ENCODE assay signal across 9 cellular contexts in the genomic region with DNA sequence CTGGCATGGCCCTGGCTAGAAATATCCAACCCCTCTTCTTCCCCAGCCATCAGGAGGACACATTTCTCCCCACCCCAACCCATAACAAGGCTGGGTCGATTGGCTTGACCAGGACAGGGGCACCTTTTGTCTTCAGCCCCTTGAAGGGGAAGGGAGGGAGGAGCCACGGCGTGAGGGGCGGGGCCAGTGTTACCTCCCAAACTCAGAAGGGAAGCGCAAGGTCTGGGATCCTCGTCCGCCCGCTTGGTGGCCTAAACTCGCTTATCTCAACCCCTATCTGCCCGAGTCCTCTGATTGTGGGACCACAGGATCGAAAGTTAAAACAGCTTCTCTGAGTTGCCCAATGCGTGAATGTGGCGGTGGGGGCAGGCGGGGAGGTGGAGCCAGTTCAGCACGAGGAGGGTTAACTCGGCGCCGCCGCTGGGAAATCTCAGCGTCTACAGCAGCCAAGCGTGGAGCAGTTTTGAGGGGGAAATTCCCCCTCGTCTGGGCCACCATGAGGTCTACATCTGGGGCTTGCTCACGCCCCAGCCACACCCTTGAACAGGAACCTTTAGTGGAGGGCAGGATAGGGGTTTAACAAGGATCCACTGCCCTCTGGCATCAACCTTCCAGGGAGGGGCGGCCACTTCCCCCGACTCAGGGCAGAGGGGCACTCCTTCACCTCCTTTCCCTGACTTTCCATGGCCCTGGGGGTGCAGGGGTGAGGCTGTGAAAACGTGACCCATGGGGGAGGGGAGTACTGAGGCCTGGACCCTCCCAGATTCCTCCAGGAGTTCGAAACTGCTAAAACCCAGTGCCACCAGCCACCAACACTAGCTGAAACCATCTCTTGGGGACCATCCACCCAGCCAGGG. TPM values are rescaled to one million over a fixed set of nuclear protein-coding genes. Genes with fewer than 3 reads are reported as not detected.
A peak's percentile ranks its signal among the peaks of the same experiment; 100 is the strongest.
DNase-seq lines count a peak whose midpoint lies in the region; ATAC-seq, FAIRE-seq and TF ChIP-seq lines count a peak whose summit lies in the region.
"Had no signal": no experiment of that assay in that cellular context is flagged by ENCODE, and none has a peak within 500 bp of the region (broad histone marks: within the 10 kb centered on the region; RNA-seq: fewer than 3 reads in every experiment).

No MANE protein-coding gene starts in this region.

- no peaks in the 10 kb centered on the region for H3K9me3 Mint-ChIP-seq in activated T-helper 17 cell treated with anti-CD3 and anti-CD28 coated beads, Interleukin-2, amount 50 U/mL, for 72 hours

- H3K4me2 ChIP-seq in parathyroid adenoma (ENCODE audit: low read length) = peak overlapping the region; percentile 94

- TF ChIP-seq EP300 in gastroesophageal sphincter (IDR thresholded peaks at IDR 0.05) = no peak

- no peak for DNase-seq in GM12891 (ENCODE audit: insufficient read length, low spot score)
- DNase-seq in OCI-M1 (lab: John Stamatoyannopoulos, UW) = peak; percentile 93
- DNase-seq in urothelium cell line (ENCODE audit: low spot score) = peak; percentile 64
- no peak for DNase-seq in NCI-H1105 treated with DMSO at 0.1 percent for 48 hours (lab: John Stamatoyannopoulos, UW)

- H3K27me3 Mint-ChIP-seq in activated T-helper 17 cell treated with anti-CD3 and anti-CD28 coated beads, Interleukin-2, amount 50 U/mL, for 72 hours = no peaks in the 10 kb centered on the region

- H3K4me3 ChIP-seq in gastroesophageal sphincter = peak overlapping the region; percentile 73 to 78
- peak overlapping the region; percentile 80 for H3K4me3 ChIP-seq in parathyroid adenoma (ENCODE audit: low read depth, low read length)

- peak; percentile 95 for FAIRE-seq in GM12891 (lab: Jason Lieb, UNC)
- FAIRE-seq in urothelium cell line (lab: Jason Lieb, UNC) = peak; percentile 42

- H3K79me2 ChIP-seq in parathyroid adenoma = no peaks in the 10 kb centered on the region

- whole genome bisulfite sequencing in gastroesophageal sphincter (ENCODE audit: low coverage in 1 of 2), 2 donors = 0% methylated on average over 4 of the region's 27 CpGs; no CpG with 5 or more reads in 1 of the 2 donors

- H3K27ac Mint-ChIP-seq in activated T-helper 17 cell treated with anti-CD3 and anti-CD28 coated beads, Interleukin-2, amount 50 U/mL, for 72 hours = peak overlapping the region; percentile 98

- ATAC-seq in HG02678 (IDR thresholded peaks at IDR 0.05; ENCODE audit: unreplicated experiment) (peak; percentile 43), gastroesophageal sphincter (no peak)
- peak; percentile 45 for ATAC-seq in activated T-helper 17 cell treated with anti-CD3 and anti-CD28 coated beads, Interleukin-2, amount 50 U/mL, for 72 hours (replicated peaks)

- peak overlapping the region; percentile 87 for H2AFZ ChIP-seq in parathyroid adenoma

- TF ChIP-seq CTCF in gastroesophageal sphincter (IDR thresholded peaks at IDR 0.05) = peak in 1 of 4 experiments; percentile 10
- no peak for TF ChIP-seq CTCF in parathyroid adenoma (IDR thresholded peaks at IDR 0.05)

- peaks cover 0 to 33% of the 10 kb centered on the region in 2 donors for H3K36me3 ChIP-seq in gastroesophageal sphincter
- no peaks in the 10 kb centered on the region for H3K36me3 ChIP-seq in parathyroid adenoma (ENCODE audit: control insufficient read depth, insufficient read depth, low read length)

- H3K27me3 ChIP-seq in gastroesophageal sphincter = no peaks in the 10 kb centered on the region
- no peaks in the 10 kb centered on the region for H3K27me3 ChIP-seq in parathyroid adenoma (ENCODE audit: control insufficient read depth, insufficient read depth, low read length)

- peak overlapping the region; percentile 98 for H3K4me3 Mint-ChIP-seq in activated T-helper 17 cell treated with anti-CD3 and anti-CD28 coated beads, Interleukin-2, amount 50 U/mL, for 72 hours

- H3K4me1 ChIP-seq in gastroesophageal sphincter (peaks cover 0 to 59% (median 25%) of the 10 kb centered on the region in 3 donors), parathyroid adenoma (peaks cover 12% of the 10 kb centered on the region)

- peaks cover 32% of the 10 kb centered on the region for H3K4me1 Mint-ChIP-seq in activated T-helper 17 cell treated with anti-CD3 and anti-CD28 coated beads, Interleukin-2, amount 50 U/mL, for 72 hours

- peak; percentile 71; the same call in 1 of the 2 replicates for TF ChIP-seq POLR2A in GM12891 (IDR thresholded peaks at IDR 0.05; ENCODE audit: low read depth, low read length)
- no peak for TF ChIP-seq POLR2A in gastroesophageal sphincter (IDR thresholded peaks at IDR 0.05)

- H3K27ac ChIP-seq in gastroesophageal sphincter = peak overlapping the region; percentile 92 to 98 (median 96)
- peak overlapping the region; percentile 95 for H3K27ac ChIP-seq in parathyroid adenoma

- no peaks in the 10 kb centered on the region for H3K9me3 ChIP-seq in gastroesophageal sphincter
- no peaks in the 10 kb centered on the region for H3K9me3 ChIP-seq in parathyroid adenoma (ENCODE audit: control insufficient read depth, low read length)

- peaks cover 64% of the 10 kb centered on the region for H3K36me3 Mint-ChIP-seq in activated T-helper 17 cell treated with anti-CD3 and anti-CD28 coated beads, Interleukin-2, amount 50 U/mL, for 72 hours (ENCODE audit: low read depth)

- peak overlapping the region; percentile 44 for H3K9ac ChIP-seq in parathyroid adenoma

TF ChIP-seq in GM12891, 5 proteins besides CTCF, POLR2A, EP300 and RAD21:
- peak; percentile 53; the same call in 1 of the 2 replicates for TF ChIP-seq POLR2AphosphoS5 (IDR thresholded peaks at IDR 0.05; ENCODE audit: low read depth, low read length)
- peak; percentile 77 for TF ChIP-seq PAX5 (IDR thresholded peaks at IDR 0.05; ENCODE audit: insufficient read depth, low read length, severe bottlenecking)
- 0 out of 2 replicates have a peak, but pooled peaks have one; percentile 22 for TF ChIP-seq TAF1 (IDR thresholded peaks at IDR 0.05; ENCODE audit: low read depth, low read length)
- TF ChIP-seq POU2F2 (IDR thresholded peaks at IDR 0.05; ENCODE audit: low read depth, low read length) = 0 out of 2 replicates have a peak, but pooled peaks have one; percentile 14
- no peak for TF ChIP-seq SPI1 (IDR thresholded peaks at IDR 0.05; ENCODE audit: low read depth, low read length)

RNA-seq across cellular contexts. Expression of a gene that starts 0.7 kb away (rescaled TPM):
- 99.5 TPM for polyA plus RNA-seq in GM12891 (2012; ENCODE audit: low read depth, missing spikeins)
- total RNA-seq in activated T-helper 17 cell treated with anti-CD3 and anti-CD28 coated beads, Interleukin-2, amount 50 U/mL, for 72 hours = 100 to 1,000 TPM; 177 to 332 TPM
- 100 to 1,000 TPM in 3 of 4 donors, 10 to 100 TPM in 1; 92.5 to 166 (median 156) TPM for total RNA-seq in gastroesophageal sphincter

RNA-seq across cellular contexts. Expression of a gene that starts 17.9 kb away (rescaled TPM):
- 0.47 TPM for polyA plus RNA-seq in GM12891 (2012; ENCODE audit: low read depth, missing spikeins)
- 10 to 100 TPM in 1 of 2 donors, 1 to 10 TPM in 1; 2.4 to 20.2 TPM for total RNA-seq in activated T-helper 17 cell treated with anti-CD3 and anti-CD28 coated beads, Interleukin-2, amount 50 U/mL, for 72 hours
- total RNA-seq in gastroesophageal sphincter = 100 to 1,000 TPM; 185 to 292 (median 216) TPM

RNA-seq across cellular contexts. Expression of a gene that starts 21.5 kb away (rescaled TPM):
- 13.1 TPM for polyA plus RNA-seq in GM12891 (2012; ENCODE audit: low read depth, missing spikeins)
- 10 to 100 TPM; 20.6 to 61.4 TPM for total RNA-seq in activated T-helper 17 cell treated with anti-CD3 and anti-CD28 coated beads, Interleukin-2, amount 50 U/mL, for 72 hours
- total RNA-seq in gastroesophageal sphincter = 10 to 100 TPM; 30.7 to 41.3 (median 38.8) TPM

RNA-seq across cellular contexts. Expression of a gene that starts 31.8 kb away (rescaled TPM):
- polyA plus RNA-seq in GM12891 (2012; ENCODE audit: low read depth, missing spikeins) = 8.8 TPM
- total RNA-seq in activated T-helper 17 cell treated with anti-CD3 and anti-CD28 coated beads, Interleukin-2, amount 50 U/mL, for 72 hours = 100 to 1,000 TPM in 1 of 2 donors, 10 to 100 TPM in 1; 62.3 to 117 TPM
- 10 to 100 TPM; 11.8 to 14.9 (median 12.7) TPM for total RNA-seq in gastroesophageal sphincter

RNA-seq across cellular contexts. Expression of a gene that starts 37.0 kb away (rescaled TPM):
- not detected for polyA plus RNA-seq in GM12891 (2012; ENCODE audit: low read depth, missing spikeins)
- not detected for total RNA-seq in activated T-helper 17 cell treated with anti-CD3 and anti-CD28 coated beads, Interleukin-2, amount 50 U/mL, for 72 hours
- total RNA-seq in gastroesophageal sphincter = not detected
- total RNA-seq: lung microvascular endothelial cell had no signal

Comparison
In these comparisons a context has a peak if more than half of its experiments do, and no peak if none do; other contexts are left out.
1. DNase-seq: peak in OCI-M1 (single experiment) and urothelium cell line (single experiment); none in GM12891 (single experiment) and NCI-H1105 treated with DMSO at 0.1 percent for 48 hours (single experiment).
2. RNA of a gene that starts 17.9 kb away (total RNA-seq): 185 to 292 TPM in gastroesophageal sphincter; 2.4 to 20.2 TPM in activated T-helper 17 cell treated with anti-CD3 and anti-CD28 coated beads, Interleukin-2, amount 50 U/mL, for 72 hours; every median in the first group is over 4 times any median in the second.